ENCODE assay signal across 16 cellular contexts in the genomic region with DNA sequence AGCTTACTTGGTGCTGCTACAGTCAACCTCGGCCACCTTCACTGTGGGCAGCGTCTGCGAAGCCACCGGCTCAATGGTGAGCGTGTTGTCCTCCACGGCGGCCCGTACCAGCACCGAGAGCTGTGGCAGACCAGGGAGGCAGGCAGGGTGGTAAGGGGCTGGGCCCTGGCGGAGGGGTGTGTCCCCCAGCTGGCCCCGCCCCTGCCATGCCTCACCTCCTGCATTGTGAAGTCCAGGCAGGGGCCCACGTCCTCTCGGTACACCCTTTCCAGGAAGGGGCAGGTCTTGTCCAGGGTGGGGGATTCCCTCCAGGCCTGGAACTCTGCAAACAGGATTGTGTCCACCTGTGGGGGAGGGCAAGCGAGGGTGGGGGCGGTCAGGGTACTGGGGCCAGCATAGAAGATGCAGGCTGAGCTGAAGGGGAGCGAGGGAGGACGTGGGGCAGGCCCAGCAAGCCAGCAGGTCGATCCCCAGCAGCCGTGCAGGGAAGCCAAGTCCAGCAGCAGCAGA. TPM values are rescaled to one million over a fixed set of nuclear protein-coding genes. Genes with fewer than 3 reads are reported as not detected.
DNase-seq lines count a peak whose midpoint lies in the region; ATAC-seq and FAIRE-seq lines count a peak whose summit lies in the region.
"Had no signal": no experiment of that assay in that cellular context is flagged by ENCODE, and none has a peak within 500 bp of the region (broad histone marks: within the 10 kb centered on the region; RNA-seq: fewer than 3 reads in every experiment).

No MANE protein-coding gene starts in this region.

- H3K27me3 ChIP-seq in BLaER1 (no peaks in the 10 kb centered on the region), HUES6 (ENCODE audit: control insufficient read depth, insufficient read depth, low read length) (no peaks in the 10 kb centered on the region)
- H3K27me3 ChIP-seq: uterus had no signal

- no peaks in the 10 kb centered on the region for H4K20me1 ChIP-seq in BLaER1

- H3K9ac ChIP-seq in BLaER1 (no peak overlapping the region), HUES6 (ENCODE audit: low read length) (no peak overlapping the region)

- DNase-seq in left ventricle myocardium superior: no peak
- no peak for DNase-seq in natural killer cell treated with Interleukin-12 subunit alpha and Interleukin-12 subunit beta and Interleukin-15 and Interleukin-18, amount 100 ng/mL, for 72 hours (ENCODE audit: low spot score)
- DNase-seq in hippocampal formation (lab: John Stamatoyannopoulos, UW): no peak
- DNase-seq in activated CD4-positive, CD25-positive, alpha-beta regulatory T cell (lab: John Stamatoyannopoulos, UW): no peak
- no peak for DNase-seq in dedifferentiated amniotic fluid mesenchymal stem cell (ENCODE audit: extremely low spot score)
- DNase-seq in GM19239 (ENCODE audit: insufficient read length, low spot score): no peak
- DNase-seq: CD8-positive, alpha-beta memory T cell; central memory CD4-positive, alpha-beta T cell; mammary epithelial cell; NCI-H2029; uterus had no signal

- peaks cover 0 to 4% of the 10 kb centered on the region in 2 donors for H3K4me1 Mint-ChIP-seq in natural killer cell treated with Interleukin-12 subunit alpha and Interleukin-12 subunit beta and Interleukin-15 and Interleukin-18, amount 100 ng/mL, for 72 hours (ENCODE audit: low read depth in 2 of 2)
- H3K4me1 Mint-ChIP-seq: CD8-positive, alpha-beta memory T cell had no signal

- no peaks in the 10 kb centered on the region for H3K9me3 Mint-ChIP-seq in natural killer cell treated with Interleukin-12 subunit alpha and Interleukin-12 subunit beta and Interleukin-15 and Interleukin-18, amount 100 ng/mL, for 72 hours
- H3K9me3 Mint-ChIP-seq: CD8-positive, alpha-beta memory T cell had no signal

- H3K4me3 Mint-ChIP-seq in natural killer cell treated with Interleukin-12 subunit alpha and Interleukin-12 subunit beta and Interleukin-15 and Interleukin-18, amount 100 ng/mL, for 72 hours: no peak overlapping the region
- H3K4me3 Mint-ChIP-seq: CD8-positive, alpha-beta memory T cell had no signal

- no peak overlapping the region for H3K27ac Mint-ChIP-seq in natural killer cell treated with Interleukin-12 subunit alpha and Interleukin-12 subunit beta and Interleukin-15 and Interleukin-18, amount 100 ng/mL, for 72 hours

- H3K36me3 ChIP-seq in BLaER1: no peaks in the 10 kb centered on the region
- no peaks in the 10 kb centered on the region for H3K36me3 ChIP-seq in HUES6 (ENCODE audit: control insufficient read depth, insufficient read depth, low read length)
- H3K36me3 ChIP-seq: uterus had no signal

- H3K9me3 ChIP-seq in BLaER1 (no peaks in the 10 kb centered on the region), HUES6 (ENCODE audit: control insufficient read depth, insufficient read depth, low read depth, low read length) (no peaks in the 10 kb centered on the region)
- H3K9me3 ChIP-seq: uterus had no signal

- H3K4me3 ChIP-seq in BLaER1: no peak overlapping the region
- peak overlapping the region; percentile 15 for H3K4me3 ChIP-seq in HUES6 (ENCODE audit: low read depth, low read length)
- H3K4me3 ChIP-seq: uterus had no signal

- peak; percentile 58 for ATAC-seq in left ventricle myocardium superior
- ATAC-seq in natural killer cell treated with Interleukin-12 subunit alpha and Interleukin-12 subunit beta and Interleukin-15 and Interleukin-18, amount 100 ng/mL, for 72 hours: peak; percentile 39 to 66

- peaks cover 57% of the 10 kb centered on the region for H3K4me1 ChIP-seq in BLaER1
- peaks cover 25% of the 10 kb centered on the region for H3K4me1 ChIP-seq in HUES6 (ENCODE audit: control insufficient read depth, insufficient read depth, low read length)

- no peaks in the 10 kb centered on the region for H3K36me3 Mint-ChIP-seq in natural killer cell treated with Interleukin-12 subunit alpha and Interleukin-12 subunit beta and Interleukin-15 and Interleukin-18, amount 100 ng/mL, for 72 hours
- H3K36me3 Mint-ChIP-seq: CD8-positive, alpha-beta memory T cell had no signal

- FAIRE-seq in GM19239 (lab: Jason Lieb, UNC): no peak
- FAIRE-seq: H54 had no signal

- intact Hi-C loops in left ventricle myocardium superior (cut with micrococcal nuclease): no loop called here

- peak overlapping the region; percentile 22; the same call in 1 of the 2 replicates for H3K4me2 ChIP-seq in BLaER1

- no peaks in the 10 kb centered on the region for H3K27me3 Mint-ChIP-seq in natural killer cell treated with Interleukin-12 subunit alpha and Interleukin-12 subunit beta and Interleukin-15 and Interleukin-18, amount 100 ng/mL, for 72 hours

- H3K27ac ChIP-seq in BLaER1: no peak overlapping the region
- H3K27ac ChIP-seq in HUES6 (ENCODE audit: low read depth, low read length): no peak overlapping the region
- H3K27ac ChIP-seq: uterus had no signal

RNA-seq across cellular contexts. Expression of gene RAB3IL1, which starts 12.8 kb away (rescaled TPM):
- total RNA-seq in left ventricle myocardium superior: 11.1 TPM
- total RNA-seq in natural killer cell treated with Interleukin-12 subunit alpha and Interleukin-12 subunit beta and Interleukin-15 and Interleukin-18, amount 100 ng/mL, for 72 hours: not detected
- total RNA-seq: OCI-LY7; T-helper 2 cell treated with Interferon-gamma antibody and Interleukin-4, amounts not matched to agents 100 ng/mL and 5 ng/mL, for 36 hours had no signal

RNA-seq across cellular contexts. Expression of gene FADS3, which starts 13.2 kb away (rescaled TPM):
- 69.7 TPM for total RNA-seq in left ventricle myocardium superior
- 10 to 100 TPM; 13.2 to 14.0 TPM for total RNA-seq in natural killer cell treated with Interleukin-12 subunit alpha and Interleukin-12 subunit beta and Interleukin-15 and Interleukin-18, amount 100 ng/mL, for 72 hours

RNA-seq across cellular contexts. Expression of gene BEST1, which starts 45.6 kb away (rescaled TPM):
- 1.1 TPM for total RNA-seq in left ventricle myocardium superior
- 1 to 10 TPM; 1.0 to 1.9 TPM for total RNA-seq in natural killer cell treated with Interleukin-12 subunit alpha and Interleukin-12 subunit beta and Interleukin-15 and Interleukin-18, amount 100 ng/mL, for 72 hours
- total RNA-seq: T-helper 2 cell treated with Interferon-gamma antibody and Interleukin-4, amounts not matched to agents 100 ng/mL and 5 ng/mL, for 36 hours had no signal

Comparison
In these comparisons a context has a peak if more than half of its experiments do, and no peak if none do; other contexts are left out.
1. RNA of gene RAB3IL1, which starts 12.8 kb away (total RNA-seq): 11.1 TPM in left ventricle myocardium superior (single experiment); not detected in natural killer cell treated with Interleukin-12 subunit alpha and Interleukin-12 subunit beta and Interleukin-15 and Interleukin-18, amount 100 ng/mL, for 72 hours; every median in the first group is over 10 times any median in the second.